Comparison of ENCODE assay signal across 8 cellular contexts in genomic region chr7:6705959-6706665, GRCh38. TPM values are rescaled to one million over a fixed set of nuclear protein-coding genes. Genes with fewer than 3 reads are reported as not detected.
A peak's percentile ranks its signal among the peaks of the same experiment; 100 is the strongest.
DNase-seq lines count a peak whose midpoint lies in the region; ATAC-seq and TF ChIP-seq lines count a peak whose summit lies in the region.

No MANE protein-coding gene starts in this region.

- H3K9ac ChIP-seq in rectal smooth muscle tissue (ENCODE audit: low read length), result peak overlapping the region; percentile 80

- 1% methylated on average over 47 of the region's 47 CpGs for WGBS in heart right ventricle, 2 donors

- H3K27ac Mint-ChIP-seq in activated naive CD4-positive, alpha-beta T cell treated with anti-CD3 and anti-CD28 coated beads, Interleukin-2, amount 50 U/mL, for 72 hours, result peak overlapping the region; percentile 95 to 96

- H3K27ac ChIP-seq in heart right ventricle (peak overlapping the region; percentile 84 to 98 (median 96)), rectal smooth muscle tissue (ENCODE audit: low read depth, low read length) (peak overlapping the region; percentile 76)

- intact Hi-C loops in heart right ventricle (cut with DNase I), result loop anchor here in 2 of 10 donors (2.0 to 5.0 kb wide), 2 partner anchors 23 to 69 kb away; partner anchors contain the start of gene ZNF316 (in 1 of the 2)

- peak in 2 of 3 experiments; percentile 8 to 19 for DNase-seq in activated CD8-positive, alpha-beta memory T cell treated with anti-CD3 and anti-CD28 coated beads for 48 hours (ENCODE audit: low read depth in 2 of 3, low spot score in 2 of 3)
- no peak for DNase-seq in activated CD8-positive, alpha-beta memory T cell treated with anti-CD3 and anti-CD28 coated beads, Interleukin-2, amount 50 U/mL, for 4 hours
- DNase-seq in OCI-M1 (lab: John Stamatoyannopoulos, UW) (peak; percentile 33), heart right ventricle (peak; percentile 18 to 39), NCI-H1105 treated with DMSO at 0.1 percent for 48 hours (lab: John Stamatoyannopoulos, UW) (no peak)
- peak; percentile 31 to 56 for DNase-seq in activated naive CD4-positive, alpha-beta T cell treated with anti-CD3 and anti-CD28 coated beads, Interleukin-2, amount 50 U/mL, for 72 hours (ENCODE audit: low spot score in 2 of 2)

- H3K9me3 Mint-ChIP-seq in activated naive CD4-positive, alpha-beta T cell treated with anti-CD3 and anti-CD28 coated beads, Interleukin-2, amount 50 U/mL, for 72 hours, result peaks cover 22 to 43% of the 10 kb centered on the region in 2 donors

- H3K36me3 ChIP-seq in heart right ventricle, result peaks cover 0 to 36% (median 16%) of the 10 kb centered on the region in 9 donors
- peaks cover 17% of the 10 kb centered on the region for H3K36me3 ChIP-seq in rectal smooth muscle tissue (ENCODE audit: control insufficient read depth, insufficient read depth, low read length)

- TF ChIP-seq CTCF in heart right ventricle (IDR thresholded peaks at IDR 0.05), result no peak

- no peaks in the 10 kb centered on the region for H3K27me3 ChIP-seq in heart right ventricle
- no peaks in the 10 kb centered on the region for H3K27me3 ChIP-seq in rectal smooth muscle tissue (ENCODE audit: control insufficient read depth, insufficient read depth, low read length)

- ATAC-seq in HG02943 (IDR thresholded peaks at IDR 0.05; ENCODE audit: low read depth, unreplicated experiment) (peak; percentile 33), heart right ventricle (peak; percentile 16 to 38 (median 29))
- peak; percentile 37 to 43 for ATAC-seq in activated naive CD4-positive, alpha-beta T cell treated with anti-CD3 and anti-CD28 coated beads, Interleukin-2, amount 50 U/mL, for 72 hours

- H3K9me3 ChIP-seq in heart right ventricle, result peaks cover 0 to 21% (median 0%) of the 10 kb centered on the region in 11 donors

- peaks cover 9 to 44% (median 36%) of the 10 kb centered on the region in 9 donors for H3K4me1 ChIP-seq in heart right ventricle
- H3K4me1 ChIP-seq in rectal smooth muscle tissue (ENCODE audit: control insufficient read depth, insufficient read depth, low read length), result peaks cover 7% of the 10 kb centered on the region

- peaks cover 29 to 49% of the 10 kb centered on the region in 2 donors for H3K36me3 Mint-ChIP-seq in activated naive CD4-positive, alpha-beta T cell treated with anti-CD3 and anti-CD28 coated beads, Interleukin-2, amount 50 U/mL, for 72 hours

- peak overlapping the region; percentile 76 to 100 (median 93) for H3K4me3 ChIP-seq in heart right ventricle
- H3K4me3 ChIP-seq in rectal smooth muscle tissue (ENCODE audit: low read length), result peak overlapping the region; percentile 98

RNA-seq across cellular contexts. Expression of gene ZNF12, which starts 0.6 kb away (rescaled TPM):
- 10 to 100 TPM; 11.4 to 25.1 TPM for total RNA-seq in activated naive CD4-positive, alpha-beta T cell treated with anti-CD3 and anti-CD28 coated beads, Interleukin-2, amount 50 U/mL, for 72 hours
- 10 to 100 TPM; 13.5 to 18.0 (median 16.3) TPM for total RNA-seq in heart right ventricle
- 1 to 10 TPM; 7.2 to 7.7 TPM for polyA plus RNA-seq in heart right ventricle

RNA-seq across cellular contexts. Expression of gene RSPH10B2, which starts 47.8 kb away (rescaled TPM):
- under 1 TPM; 0.68 to 0.77 TPM for total RNA-seq in activated naive CD4-positive, alpha-beta T cell treated with anti-CD3 and anti-CD28 coated beads, Interleukin-2, amount 50 U/mL, for 72 hours
- total RNA-seq in heart right ventricle, result under 1 TPM in 3 of 10 donors, not detected in 7; 0.07 to 0.11 (median 0.10) TPM
- polyA plus RNA-seq in heart right ventricle, result under 1 TPM in 1 of 2 donors, not detected in 1; 0.06 TPM

Comparison
In these comparisons a context has a peak if more than half of its experiments do, and no peak if none do; other contexts are left out.
1. DNase-seq: peak in activated CD8-positive, alpha-beta memory T cell treated with anti-CD3 and anti-CD28 coated beads for 48 hours (2 of 3), OCI-M1 (single experiment), activated naive CD4-positive, alpha-beta T cell treated with anti-CD3 and anti-CD28 coated beads, Interleukin-2, amount 50 U/mL, for 72 hours (2 of 2) and heart right ventricle (2 of 2); none in activated CD8-positive, alpha-beta memory T cell treated with anti-CD3 and anti-CD28 coated beads, Interleukin-2, amount 50 U/mL, for 4 hours (single experiment) and NCI-H1105 treated with DMSO at 0.1 percent for 48 hours (single experiment).
2. Peak in every context shown above with its lines, with median percentiles within 50 percentile points of each other: ATAC-seq.